Comparison of ENCODE assay signal across 1 cellular context in the genomic region with DNA sequence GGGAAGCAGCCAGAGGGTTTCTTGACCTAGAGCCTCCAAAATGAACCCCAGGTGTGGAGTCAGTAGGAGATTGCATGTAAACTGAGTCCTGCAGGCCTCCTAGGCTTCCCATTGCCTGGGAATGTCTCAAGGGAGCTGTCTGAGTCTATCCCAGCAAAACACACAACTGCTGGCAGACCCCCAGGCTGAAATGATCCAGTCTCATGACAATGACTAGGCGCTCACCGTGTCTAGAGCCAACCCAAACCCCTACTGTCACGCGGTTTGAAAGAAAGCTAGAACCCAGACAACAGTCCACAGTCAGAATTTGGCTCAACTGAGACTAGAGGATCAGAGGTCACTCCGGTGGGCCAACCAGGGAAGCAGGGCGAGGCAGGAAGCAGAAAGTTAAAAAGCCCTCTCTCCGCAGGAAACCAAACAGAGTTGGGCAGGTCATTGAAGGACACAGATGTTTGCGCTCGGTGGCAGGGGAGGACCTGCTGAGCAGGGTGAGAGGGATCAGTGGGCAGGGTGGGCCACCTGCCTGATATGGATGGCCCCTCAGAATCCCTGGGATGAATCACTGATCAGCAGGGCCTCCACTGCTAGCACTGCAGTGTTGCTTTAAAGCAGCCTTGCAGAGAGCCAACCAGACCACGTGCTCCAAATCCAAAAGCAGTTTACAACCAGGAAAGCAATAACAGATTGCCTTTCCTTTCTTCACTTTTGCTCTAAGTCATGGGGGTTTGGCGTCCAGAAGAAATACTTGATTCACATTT.
TF ChIP-seq lines count a peak whose summit lies in the region.

No MANE protein-coding gene starts in this region.

TF ChIP-seq in HepG2, 621 proteins besides CTCF, POLR2A, EP300 and RAD21 (continued from another document and continues in another):
- TF ChIP-seq, protein P1, sequence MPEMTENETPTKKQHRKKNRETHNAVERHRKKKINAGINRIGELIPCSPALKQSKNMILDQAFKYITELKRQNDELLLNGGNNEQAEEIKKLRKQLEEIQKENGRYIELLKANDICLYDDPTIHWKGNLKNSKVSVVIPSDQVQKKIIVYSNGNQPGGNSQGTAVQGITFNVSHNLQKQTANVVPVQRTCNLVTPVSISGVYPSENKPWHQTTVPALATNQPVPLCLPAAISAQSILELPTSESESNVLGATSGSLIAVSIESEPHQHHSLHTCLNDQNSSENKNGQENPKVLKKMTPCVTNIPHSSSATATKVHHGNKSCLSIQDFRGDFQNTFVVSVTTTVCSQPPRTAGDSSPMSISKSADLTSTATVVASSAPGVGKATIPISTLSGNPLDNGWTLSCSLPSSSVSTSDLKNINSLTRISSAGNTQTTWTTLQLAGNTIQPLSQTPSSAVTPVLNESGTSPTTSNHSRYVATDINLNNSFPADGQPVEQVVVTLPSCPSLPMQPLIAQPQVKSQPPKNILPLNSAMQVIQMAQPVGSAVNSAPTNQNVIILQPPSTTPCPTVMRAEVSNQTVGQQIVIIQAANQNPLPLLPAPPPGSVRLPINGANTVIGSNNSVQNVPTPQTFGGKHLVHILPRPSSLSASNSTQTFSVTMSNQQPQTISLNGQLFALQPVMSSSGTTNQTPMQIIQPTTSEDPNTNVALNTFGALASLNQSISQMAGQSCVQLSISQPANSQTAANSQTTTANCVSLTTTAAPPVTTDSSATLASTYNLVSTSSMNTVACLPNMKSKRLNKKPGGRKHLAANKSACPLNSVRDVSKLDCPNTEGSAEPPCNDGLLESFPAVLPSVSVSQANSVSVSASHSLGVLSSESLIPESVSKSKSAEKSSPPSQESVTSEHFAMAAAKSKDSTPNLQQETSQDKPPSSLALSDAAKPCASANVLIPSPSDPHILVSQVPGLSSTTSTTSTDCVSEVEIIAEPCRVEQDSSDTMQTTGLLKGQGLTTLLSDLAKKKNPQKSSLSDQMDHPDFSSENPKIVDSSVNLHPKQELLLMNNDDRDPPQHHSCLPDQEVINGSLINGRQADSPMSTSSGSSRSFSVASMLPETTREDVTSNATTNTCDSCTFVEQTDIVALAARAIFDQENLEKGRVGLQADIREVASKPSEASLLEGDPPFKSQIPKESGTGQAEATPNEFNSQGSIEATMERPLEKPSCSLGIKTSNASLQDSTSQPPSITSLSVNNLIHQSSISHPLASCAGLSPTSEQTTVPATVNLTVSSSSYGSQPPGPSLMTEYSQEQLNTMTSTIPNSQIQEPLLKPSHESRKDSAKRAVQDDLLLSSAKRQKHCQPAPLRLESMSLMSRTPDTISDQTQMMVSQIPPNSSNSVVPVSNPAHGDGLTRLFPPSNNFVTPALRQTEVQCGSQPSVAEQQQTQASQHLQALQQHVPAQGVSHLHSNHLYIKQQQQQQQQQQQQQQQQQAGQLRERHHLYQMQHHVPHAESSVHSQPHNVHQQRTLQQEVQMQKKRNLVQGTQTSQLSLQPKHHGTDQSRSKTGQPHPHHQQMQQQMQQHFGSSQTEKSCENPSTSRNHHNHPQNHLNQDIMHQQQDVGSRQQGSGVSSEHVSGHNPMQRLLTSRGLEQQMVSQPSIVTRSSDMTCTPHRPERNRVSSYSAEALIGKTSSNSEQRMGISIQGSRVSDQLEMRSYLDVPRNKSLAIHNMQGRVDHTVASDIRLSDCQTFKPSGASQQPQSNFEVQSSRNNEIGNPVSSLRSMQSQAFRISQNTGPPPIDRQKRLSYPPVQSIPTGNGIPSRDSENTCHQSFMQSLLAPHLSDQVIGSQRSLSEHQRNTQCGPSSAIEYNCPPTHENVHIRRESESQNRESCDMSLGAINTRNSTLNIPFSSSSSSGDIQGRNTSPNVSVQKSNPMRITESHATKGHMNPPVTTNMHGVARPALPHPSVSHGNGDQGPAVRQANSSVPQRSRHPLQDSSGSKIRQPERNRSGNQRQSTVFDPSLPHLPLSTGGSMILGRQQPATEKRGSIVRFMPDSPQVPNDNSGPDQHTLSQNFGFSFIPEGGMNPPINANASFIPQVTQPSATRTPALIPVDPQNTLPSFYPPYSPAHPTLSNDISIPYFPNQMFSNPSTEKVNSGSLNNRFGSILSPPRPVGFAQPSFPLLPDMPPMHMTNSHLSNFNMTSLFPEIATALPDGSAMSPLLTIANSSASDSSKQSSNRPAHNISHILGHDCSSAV (CRISPR knock-in tag; IDR thresholded peaks at IDR 0.05; ENCODE audit: borderline replicate concordance): no peak
- peak; percentile 89; the same call in 1 of the 2 replicates for TF ChIP-seq SNAPC2 (CRISPR knock-in tag; IDR thresholded peaks at IDR 0.05)
- TF ChIP-seq LBX2 (CRISPR knock-in tag; IDR thresholded peaks at IDR 0.05; ENCODE audit: borderline replicate concordance): no peak
- no peak; the same call in 1 of the 2 replicates for TF ChIP-seq ZNF703 (CRISPR knock-in tag; IDR thresholded peaks at IDR 0.05; ENCODE audit: borderline replicate concordance)
- TF ChIP-seq HNF1A (IDR thresholded peaks at IDR 0.05; ENCODE audit: low read depth): peak; percentile 27; the same call in 1 of the 2 replicates
- TF ChIP-seq HNF1A (CRISPR knock-in tag; IDR thresholded peaks at IDR 0.05; ENCODE audit: borderline replicate concordance): peak; percentile 89; the same call in 1 of the 2 replicates
- peak; percentile 76; the same call in 1 of the 2 replicates for TF ChIP-seq TFAP4 (IDR thresholded peaks at IDR 0.05; ENCODE audit: borderline replicate concordance, low read depth)
- no peak for TF ChIP-seq PHF8 (CRISPR knock-in tag; IDR thresholded peaks at IDR 0.05)
- 0 out of 2 replicates have a peak, but pooled peaks have one; percentile 43 for TF ChIP-seq ZMYM2 (CRISPR knock-in tag; IDR thresholded peaks at IDR 0.05)
- TF ChIP-seq, protein P2, sequence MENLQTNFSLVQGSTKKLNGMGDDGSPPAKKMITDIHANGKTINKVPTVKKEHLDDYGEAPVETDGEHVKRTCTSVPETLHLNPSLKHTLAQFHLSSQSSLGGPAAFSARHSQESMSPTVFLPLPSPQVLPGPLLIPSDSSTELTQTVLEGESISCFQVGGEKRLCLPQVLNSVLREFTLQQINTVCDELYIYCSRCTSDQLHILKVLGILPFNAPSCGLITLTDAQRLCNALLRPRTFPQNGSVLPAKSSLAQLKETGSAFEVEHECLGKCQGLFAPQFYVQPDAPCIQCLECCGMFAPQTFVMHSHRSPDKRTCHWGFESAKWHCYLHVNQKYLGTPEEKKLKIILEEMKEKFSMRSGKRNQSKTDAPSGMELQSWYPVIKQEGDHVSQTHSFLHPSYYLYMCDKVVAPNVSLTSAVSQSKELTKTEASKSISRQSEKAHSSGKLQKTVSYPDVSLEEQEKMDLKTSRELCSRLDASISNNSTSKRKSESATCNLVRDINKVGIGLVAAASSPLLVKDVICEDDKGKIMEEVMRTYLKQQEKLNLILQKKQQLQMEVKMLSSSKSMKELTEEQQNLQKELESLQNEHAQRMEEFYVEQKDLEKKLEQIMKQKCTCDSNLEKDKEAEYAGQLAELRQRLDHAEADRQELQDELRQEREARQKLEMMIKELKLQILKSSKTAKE (CRISPR knock-in tag; IDR thresholded peaks at IDR 0.05; ENCODE audit: borderline replicate concordance): peak; percentile 94
- TF ChIP-seq ZNF343 (CRISPR knock-in tag; IDR thresholded peaks at IDR 0.05): no peak
- TF ChIP-seq CREB1 (IDR thresholded peaks at IDR 0.05): no peak
- peak; percentile 64; the same call in 1 of the 2 replicates for TF ChIP-seq CREB1 (CRISPR knock-in tag; IDR thresholded peaks at IDR 0.05)
- TF ChIP-seq GATA4 (IDR thresholded peaks at IDR 0.05; ENCODE audit: borderline replicate concordance, low read depth): no peak
- no peak for TF ChIP-seq ZFP1 (CRISPR knock-in tag; IDR thresholded peaks at IDR 0.05)
- peak; percentile 40 for TF ChIP-seq SKI (IDR thresholded peaks at IDR 0.05; ENCODE audit: partially characterized antibody)
- TF ChIP-seq RELA (CRISPR knock-in tag; IDR thresholded peaks at IDR 0.05): peak; percentile 31; the same call in 1 of the 2 replicates
- TF ChIP-seq SALL1 (CRISPR knock-in tag; IDR thresholded peaks at IDR 0.05): peak; percentile 94
- TF ChIP-seq POLR2AphosphoS2 (IDR thresholded peaks at IDR 0.05; ENCODE audit: low read depth, low read length): no peak
- no peak for TF ChIP-seq ATF5 (CRISPR knock-in tag; IDR thresholded peaks at IDR 0.05; ENCODE audit: low read depth)
- peak; percentile 99 for TF ChIP-seq RXRB (CRISPR knock-in tag; IDR thresholded peaks at IDR 0.05; ENCODE audit: borderline replicate concordance)
- no peak for TF ChIP-seq ZNF850 (CRISPR knock-in tag; conservative IDR thresholded peaks at IDR 0.05)
- TF ChIP-seq ZNF543 (CRISPR knock-in tag; IDR thresholded peaks at IDR 0.05): no peak
- TF ChIP-seq ZNF775 (CRISPR knock-in tag; IDR thresholded peaks at IDR 0.05; ENCODE audit: borderline replicate concordance): no peak
- TF ChIP-seq FOXO1 (CRISPR knock-in tag; IDR thresholded peaks at IDR 0.05): peak; percentile 68; the same call in 1 of the 2 replicates
- no peak for TF ChIP-seq RNF2 (conservative IDR thresholded peaks at IDR 0.05; ENCODE audit: low read depth)
- TF ChIP-seq ZNF331 (CRISPR knock-in tag; IDR thresholded peaks at IDR 0.05): peak; percentile 84
- TF ChIP-seq TOE1 (CRISPR knock-in tag; IDR thresholded peaks at IDR 0.05): no peak
- TF ChIP-seq RBAK (CRISPR knock-in tag; IDR thresholded peaks at IDR 0.05): no peak
- TF ChIP-seq ZNF605 (CRISPR knock-in tag; IDR thresholded peaks at IDR 0.05): peak; percentile 91
- no peak for TF ChIP-seq TCF12 (IDR thresholded peaks at IDR 0.05)
- TF ChIP-seq TCF12 (CRISPR knock-in tag; IDR thresholded peaks at IDR 0.05): 0 out of 2 replicates have a peak, but pooled peaks have one; percentile 53
- TF ChIP-seq, protein P3, sequence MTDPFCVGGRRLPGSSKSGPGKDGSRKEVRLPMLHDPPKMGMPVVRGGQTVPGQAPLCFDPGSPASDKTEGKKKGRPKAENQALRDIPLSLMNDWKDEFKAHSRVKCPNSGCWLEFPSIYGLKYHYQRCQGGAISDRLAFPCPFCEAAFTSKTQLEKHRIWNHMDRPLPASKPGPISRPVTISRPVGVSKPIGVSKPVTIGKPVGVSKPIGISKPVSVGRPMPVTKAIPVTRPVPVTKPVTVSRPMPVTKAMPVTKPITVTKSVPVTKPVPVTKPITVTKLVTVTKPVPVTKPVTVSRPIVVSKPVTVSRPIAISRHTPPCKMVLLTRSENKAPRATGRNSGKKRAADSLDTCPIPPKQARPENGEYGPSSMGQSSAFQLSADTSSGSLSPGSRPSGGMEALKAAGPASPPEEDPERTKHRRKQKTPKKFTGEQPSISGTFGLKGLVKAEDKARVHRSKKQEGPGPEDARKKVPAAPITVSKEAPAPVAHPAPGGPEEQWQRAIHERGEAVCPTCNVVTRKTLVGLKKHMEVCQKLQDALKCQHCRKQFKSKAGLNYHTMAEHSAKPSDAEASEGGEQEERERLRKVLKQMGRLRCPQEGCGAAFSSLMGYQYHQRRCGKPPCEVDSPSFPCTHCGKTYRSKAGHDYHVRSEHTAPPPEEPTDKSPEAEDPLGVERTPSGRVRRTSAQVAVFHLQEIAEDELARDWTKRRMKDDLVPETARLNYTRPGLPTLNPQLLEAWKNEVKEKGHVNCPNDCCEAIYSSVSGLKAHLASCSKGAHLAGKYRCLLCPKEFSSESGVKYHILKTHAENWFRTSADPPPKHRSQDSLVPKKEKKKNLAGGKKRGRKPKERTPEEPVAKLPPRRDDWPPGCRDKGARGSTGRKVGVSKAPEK (CRISPR knock-in tag; IDR thresholded peaks at IDR 0.05; ENCODE audit: borderline replicate concordance): no peak
- TF ChIP-seq, protein P4, sequence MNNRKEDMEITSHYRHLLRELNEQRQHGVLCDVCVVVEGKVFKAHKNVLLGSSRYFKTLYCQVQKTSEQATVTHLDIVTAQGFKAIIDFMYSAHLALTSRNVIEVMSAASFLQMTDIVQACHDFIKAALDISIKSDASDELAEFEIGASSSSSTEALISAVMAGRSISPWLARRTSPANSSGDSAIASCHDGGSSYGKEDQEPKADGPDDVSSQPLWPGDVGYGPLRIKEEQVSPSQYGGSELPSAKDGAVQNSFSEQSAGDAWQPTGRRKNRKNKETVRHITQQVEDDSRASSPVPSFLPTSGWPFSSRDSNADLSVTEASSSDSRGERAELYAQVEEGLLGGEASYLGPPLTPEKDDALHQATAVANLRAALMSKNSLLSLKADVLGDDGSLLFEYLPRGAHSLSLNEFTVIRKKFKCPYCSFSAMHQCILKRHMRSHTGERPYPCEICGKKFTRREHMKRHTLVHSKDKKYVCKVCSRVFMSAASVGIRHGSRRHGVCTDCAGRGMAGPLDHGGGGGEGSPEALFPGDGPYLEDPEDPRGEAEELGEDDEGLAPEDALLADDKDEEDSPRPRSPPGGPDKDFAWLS (CRISPR knock-in tag; IDR thresholded peaks at IDR 0.05; ENCODE audit: borderline replicate concordance): no peak
